ENCODE assay signal across 1 cellular context in genomic region chr6:169707772-169708171, GRCh38.
TF ChIP-seq lines count a peak whose summit lies in the region.

No MANE protein-coding gene starts in this region.

TF ChIP-seq in K562, 482 proteins besides CTCF, POLR2A, EP300 and RAD21:
- TF ChIP-seq E2F3 (CRISPR knock-in tag; IDR thresholded peaks at IDR 0.05) (no peak), NUFIP1 (IDR thresholded peaks at IDR 0.05; ENCODE audit: partially characterized antibody) (no peak), FOSL1 (tag; conservative IDR thresholded peaks at IDR 0.05) (no peak), SMARCA5 (IDR thresholded peaks at IDR 0.05) (no peak), JUN (IDR thresholded peaks at IDR 0.05; ENCODE audit: borderline replicate concordance, low read depth, low read length) (no peak), JUN (CRISPR knock-in tag; IDR thresholded peaks at IDR 0.05; ENCODE audit: borderline replicate concordance) (no peak), ZSCAN29 (IDR thresholded peaks at IDR 0.05) (no peak), MGA (IDR thresholded peaks at IDR 0.05) (no peak), NFYB (IDR thresholded peaks at IDR 0.05; ENCODE audit: extremely low read depth, insufficient read length) (no peak), MED1 (CRISPR knock-in tag; IDR thresholded peaks at IDR 0.05; ENCODE audit: borderline replicate concordance) (no peak), ZNF445 (CRISPR knock-in tag; IDR thresholded peaks at IDR 0.05; ENCODE audit: low read depth) (no peak)
- TF ChIP-seq, protein P1, sequence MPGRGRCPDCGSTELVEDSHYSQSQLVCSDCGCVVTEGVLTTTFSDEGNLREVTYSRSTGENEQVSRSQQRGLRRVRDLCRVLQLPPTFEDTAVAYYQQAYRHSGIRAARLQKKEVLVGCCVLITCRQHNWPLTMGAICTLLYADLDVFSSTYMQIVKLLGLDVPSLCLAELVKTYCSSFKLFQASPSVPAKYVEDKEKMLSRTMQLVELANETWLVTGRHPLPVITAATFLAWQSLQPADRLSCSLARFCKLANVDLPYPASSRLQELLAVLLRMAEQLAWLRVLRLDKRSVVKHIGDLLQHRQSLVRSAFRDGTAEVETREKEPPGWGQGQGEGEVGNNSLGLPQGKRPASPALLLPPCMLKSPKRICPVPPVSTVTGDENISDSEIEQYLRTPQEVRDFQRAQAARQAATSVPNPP (IDR thresholded peaks at IDR 0.05; ENCODE audit: borderline replicate concordance, insufficient read depth, insufficient read length): no peak
- TF ChIP-seq, protein P2, sequence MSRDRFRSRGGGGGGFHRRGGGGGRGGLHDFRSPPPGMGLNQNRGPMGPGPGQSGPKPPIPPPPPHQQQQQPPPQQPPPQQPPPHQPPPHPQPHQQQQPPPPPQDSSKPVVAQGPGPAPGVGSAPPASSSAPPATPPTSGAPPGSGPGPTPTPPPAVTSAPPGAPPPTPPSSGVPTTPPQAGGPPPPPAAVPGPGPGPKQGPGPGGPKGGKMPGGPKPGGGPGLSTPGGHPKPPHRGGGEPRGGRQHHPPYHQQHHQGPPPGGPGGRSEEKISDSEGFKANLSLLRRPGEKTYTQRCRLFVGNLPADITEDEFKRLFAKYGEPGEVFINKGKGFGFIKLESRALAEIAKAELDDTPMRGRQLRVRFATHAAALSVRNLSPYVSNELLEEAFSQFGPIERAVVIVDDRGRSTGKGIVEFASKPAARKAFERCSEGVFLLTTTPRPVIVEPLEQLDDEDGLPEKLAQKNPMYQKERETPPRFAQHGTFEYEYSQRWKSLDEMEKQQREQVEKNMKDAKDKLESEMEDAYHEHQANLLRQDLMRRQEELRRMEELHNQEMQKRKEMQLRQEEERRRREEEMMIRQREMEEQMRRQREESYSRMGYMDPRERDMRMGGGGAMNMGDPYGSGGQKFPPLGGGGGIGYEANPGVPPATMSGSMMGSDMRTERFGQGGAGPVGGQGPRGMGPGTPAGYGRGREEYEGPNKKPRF (IDR thresholded peaks at IDR 0.05; ENCODE audit: low read depth, low read length): no peak
